Comparison of ENCODE assay signal across 8 cellular contexts in the genomic region with DNA sequence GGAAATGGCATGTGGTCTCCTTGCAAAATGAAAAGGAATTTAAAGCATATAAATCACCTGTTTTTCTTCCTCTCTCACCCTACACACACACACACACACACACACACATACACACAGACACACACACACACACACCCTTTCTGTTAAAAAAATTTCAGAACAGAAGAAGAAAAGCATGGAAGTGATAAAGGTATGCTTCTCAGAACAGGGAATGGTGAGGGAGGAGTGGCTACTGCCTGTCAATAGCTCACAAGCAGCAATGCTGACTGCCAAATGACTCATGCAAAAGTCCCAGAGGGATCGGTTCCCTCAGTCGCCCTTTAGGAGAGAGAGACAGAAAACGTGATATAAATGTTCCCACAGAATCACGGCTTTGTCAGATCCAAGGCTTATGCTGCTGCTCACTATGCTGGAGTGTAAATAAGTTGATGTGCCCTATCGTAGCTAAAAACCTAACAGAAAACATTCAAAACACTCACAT.
DNase-seq lines count a peak whose midpoint lies in the region; ATAC-seq and TF ChIP-seq lines count a peak whose summit lies in the region.

No MANE protein-coding gene starts in this region.

- intact Hi-C loops in MCF 10A (cut with micrococcal nuclease) (loop anchor here (10.0 kb wide), 1 partner anchor 390 kb away; a partner anchor contains a TSS), colonic mucosa (cut with DNase I) (no loop called here)

- H3K36me3 Mint-ChIP-seq in MCF 10A (ENCODE audit: insufficient read depth, unreplicated experiment) (no peaks in the 10 kb centered on the region), type B pancreatic cell (no peaks in the 10 kb centered on the region)

- H3K4me1 Mint-ChIP-seq in MCF 10A (ENCODE audit: insufficient read depth, unreplicated experiment) (peaks cover 25% of the 10 kb centered on the region), type B pancreatic cell (ENCODE audit: unreplicated experiment) (peaks cover 15% of the 10 kb centered on the region)

- H3K9me3 ChIP-seq in colonic mucosa, result no peaks in the 10 kb centered on the region

- H3K36me3 ChIP-seq in kidney epithelial cell (ENCODE audit: control insufficient read depth, insufficient read depth, low read length) (no peaks in the 10 kb centered on the region), colonic mucosa (no peaks in the 10 kb centered on the region)

- DNase-seq in HT-29 (ENCODE audit: low spot score) (peak; percentile 35), MCF 10A (ENCODE audit: unreplicated experiment) (peak; percentile 92), kidney epithelial cell (ENCODE audit: low read depth) (peak; percentile 88), type B pancreatic cell (ENCODE audit: extremely low spot score, unreplicated experiment) (no peak), HuH-7.5 (ENCODE audit: low spot score) (no peak), colonic mucosa (no peak)
- DNase-seq in stimulated activated CD4-positive, alpha-beta T cell treated with anti-CD3 and anti-CD28 coated beads, Interleukin-15, amount 100 ng/mL, for 24 hours, result no peak

- no peak overlapping the region for H3K9ac ChIP-seq in colonic mucosa (ENCODE audit: low read depth in 2 of 2, low read length in 2 of 2)

- CTCF ChIA-PET in MCF 10A (lab: Yijun Ruan, JAX), result interaction anchor here (0.6 to 2.0 kb wide), 3 partner anchors 25 to 130 kb away, joined by 4 to 6 read pairs (median 6); no protein-coding TSS in a partner anchor

- POLR2A ChIA-PET in MCF 10A (lab: Yijun Ruan, JAX), result interaction anchor here (0.6 to 2.1 kb wide), 12 partner anchors 12 to 1596 kb away, joined by 3 to 12 read pairs (median 4); a partner anchor contains a TSS

- BruUV-seq in MCF 10A (replicated peaks; lab: Mats Ljungman, UMichigan), result no TSS peak

- H3K9me3 Mint-ChIP-seq in MCF 10A (ENCODE audit: unreplicated experiment) (no peaks in the 10 kb centered on the region), type B pancreatic cell (no peaks in the 10 kb centered on the region)

- H3K4me1 ChIP-seq in colonic mucosa, result no peaks in the 10 kb centered on the region

- TF ChIP-seq CTCF in MCF 10A (IDR thresholded peaks at IDR 0.05; ENCODE audit: unreplicated experiment) (no peak), kidney epithelial cell (IDR thresholded peaks at IDR 0.05; ENCODE audit: insufficient read depth, low read length, poor library complexity, severe bottlenecking) (no peak), type B pancreatic cell (conservative IDR thresholded peaks at IDR 0.05) (no peak), colonic mucosa (IDR thresholded peaks at IDR 0.05) (no peak)

- no peak for ATAC-seq in HG03520 (IDR thresholded peaks at IDR 0.05; ENCODE audit: unreplicated experiment)

- no peak overlapping the region for H3K4me3 ChIP-seq in kidney epithelial cell (ENCODE audit: low read depth, low read length)
- H3K4me3 ChIP-seq in colonic mucosa, result no peak overlapping the region

- H3K27me3 Mint-ChIP-seq in MCF 10A (ENCODE audit: insufficient read depth, unreplicated experiment) (no peaks in the 10 kb centered on the region), type B pancreatic cell (no peaks in the 10 kb centered on the region)

- H3K4me3 Mint-ChIP-seq in MCF 10A (ENCODE audit: unreplicated experiment) (peak overlapping the region; percentile 57), type B pancreatic cell (peak overlapping the region; percentile 58)

- H3K27me3 ChIP-seq in kidney epithelial cell (ENCODE audit: control insufficient read depth, insufficient read depth, low read length) (no peaks in the 10 kb centered on the region), colonic mucosa (no peaks in the 10 kb centered on the region)

- H3K27ac ChIP-seq in colonic mucosa, result no peak overlapping the region

- H3K27ac Mint-ChIP-seq in MCF 10A (ENCODE audit: low read depth, unreplicated experiment) (peak overlapping the region; percentile 89), type B pancreatic cell (peak overlapping the region; percentile 78)

Comparison
In these comparisons a context has a peak if more than half of its experiments do, and no peak if none do; other contexts are left out.
1. DNase-seq: peak in HT-29 (single experiment), MCF 10A (single experiment) and kidney epithelial cell (single experiment); none in type B pancreatic cell (single experiment), stimulated activated CD4-positive, alpha-beta T cell treated with anti-CD3 and anti-CD28 coated beads, Interleukin-15, amount 100 ng/mL, for 24 hours (single experiment), HuH-7.5 (single experiment) and colonic mucosa (single experiment).